Comparison of ENCODE assay signal across 18 cellular contexts in the genomic region with DNA sequence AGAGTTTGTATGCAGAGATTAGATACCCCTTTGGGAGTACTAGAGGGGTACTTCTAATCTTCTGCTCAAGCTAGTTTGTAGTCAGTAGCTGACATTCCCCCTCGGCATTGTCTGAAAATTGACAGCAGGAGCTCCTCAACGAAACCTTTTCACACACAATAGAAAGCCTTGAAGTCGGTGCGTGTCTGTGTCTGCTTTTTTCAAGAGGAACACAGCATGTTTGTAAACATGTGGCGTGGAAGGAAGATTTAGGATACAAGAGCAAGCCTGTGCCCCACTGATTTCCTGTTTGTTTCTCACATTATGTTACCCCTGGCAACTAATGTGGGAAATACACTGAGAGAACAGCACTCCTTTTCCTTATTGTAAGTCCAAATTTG.
DNase-seq lines count a peak whose midpoint lies in the region; ATAC-seq and TF ChIP-seq lines count a peak whose summit lies in the region.
"Had no signal": no experiment of that assay in that cellular context is flagged by ENCODE, and none has a peak within 500 bp of the region (broad histone marks: within the 10 kb centered on the region; RNA-seq: fewer than 3 reads in every experiment).

No MANE protein-coding gene starts in this region.

- TF ChIP-seq CTCF in HFFc6 (IDR thresholded peaks at IDR 0.05) (no peak), cardiac fibroblast (IDR thresholded peaks at IDR 0.05; ENCODE audit: low read depth, low read length) (no peak), osteoblast (IDR thresholded peaks at IDR 0.05; ENCODE audit: extremely low read depth, low read depth, low read length) (no peak)

- peak overlapping the region; percentile 4; the same call in 1 of the 2 replicates for H3K27ac Mint-ChIP-seq in HFFc6
- H3K27ac Mint-ChIP-seq: activated naive CD4-positive, alpha-beta T cell treated with anti-CD3 and anti-CD28 coated beads, Interleukin-2, amount 10 ng/mL, durations not matched to agents 7 days and 5 days had no signal

- peaks cover 16% of the 10 kb centered on the region for H3K36me3 Mint-ChIP-seq in HFFc6 (ENCODE audit: low read depth)
- H3K36me3 Mint-ChIP-seq: activated naive CD4-positive, alpha-beta T cell treated with anti-CD3 and anti-CD28 coated beads, Interleukin-2, amount 10 ng/mL, durations not matched to agents 7 days and 5 days had no signal

- H2AFZ ChIP-seq in osteoblast (ENCODE audit: low read length), result peak overlapping the region; percentile 83

- no peak for ATAC-seq in GM18909 (IDR thresholded peaks at IDR 0.05; ENCODE audit: poor library complexity, unreplicated experiment)
- no peak for ATAC-seq in HG03159 (IDR thresholded peaks at IDR 0.05; ENCODE audit: unreplicated experiment)
- ATAC-seq: pancreas had no signal

- H3K79me2 ChIP-seq in osteoblast (ENCODE audit: insufficient read depth, low read length), result no peaks in the 10 kb centered on the region

- peak overlapping the region; percentile 60 for H3K4me2 ChIP-seq in osteoblast (ENCODE audit: insufficient read depth, low read length)
- H3K4me2 ChIP-seq: BLaER1 treated with 17β-estradiol and CSF1 and Interleukin-3, amounts not matched to agents 10 nM and 100 nM had no signal

- no peaks in the 10 kb centered on the region for H4K20me1 ChIP-seq in osteoblast (ENCODE audit: insufficient read depth, low read length)
- H4K20me1 ChIP-seq: BLaER1 treated with 17β-estradiol and CSF1 and Interleukin-3, amounts not matched to agents 10 nM and 100 nM had no signal

- no peak overlapping the region for H3K27ac ChIP-seq in osteoblast (ENCODE audit: low read depth, low read length)
- H3K27ac ChIP-seq: BLaER1 treated with 17β-estradiol and CSF1 and Interleukin-3, amounts not matched to agents 10 nM and 100 nM; epithelial cell of prostate; pancreas had no signal

- peak overlapping the region; percentile 10; the same call in 1 of the 2 replicates for H3K4me3 Mint-ChIP-seq in HFFc6
- H3K4me3 Mint-ChIP-seq: activated naive CD4-positive, alpha-beta T cell treated with anti-CD3 and anti-CD28 coated beads, Interleukin-2, amount 10 ng/mL, durations not matched to agents 7 days and 5 days had no signal

- no peak for DNase-seq in HFFc6
- DNase-seq in cardiac fibroblast (ENCODE audit: low read depth in 2 of 2), result peak; percentile 71 to 80
- peak; percentile 42 for DNase-seq in iPS DF 19.7 (ENCODE audit: low read depth, low spot score)
- no peak for DNase-seq in osteoblast (ENCODE audit: insufficient read length, low spot score, missing footprints)
- DNase-seq in activated CD4-positive, CD25-positive, alpha-beta regulatory T cell (lab: John Stamatoyannopoulos, UW), result no peak
- no peak for DNase-seq in SHP77 (lab: John Stamatoyannopoulos, UW)
- DNase-seq: activated CD4-positive, alpha-beta T cell treated with anti-CD3 and anti-CD28 coated beads for 48 hours; activated naive CD4-positive, alpha-beta T cell treated with anti-CD3 and anti-CD28 coated beads, Interleukin-2, amount 10 ng/mL, durations not matched to agents 7 days and 5 days; central memory CD4-positive, alpha-beta T cell; DMS53; KG1; pancreas; SIG-M5 had no signal

- H3K9me3 Mint-ChIP-seq in HFFc6, result peaks cover 29% of the 10 kb centered on the region

- H3K9me3 ChIP-seq in osteoblast (ENCODE audit: low read depth, low read length), result no peaks in the 10 kb centered on the region
- H3K9me3 ChIP-seq: pancreas had no signal

- H3K4me1 ChIP-seq in osteoblast (ENCODE audit: insufficient read depth, low read length), result no peaks in the 10 kb centered on the region
- H3K4me1 ChIP-seq: BLaER1 treated with 17β-estradiol and CSF1 and Interleukin-3, amounts not matched to agents 10 nM and 100 nM; pancreas had no signal

- H3K27me3 ChIP-seq in osteoblast (ENCODE audit: insufficient read depth, low read length), result no peaks in the 10 kb centered on the region
- H3K27me3 ChIP-seq: BLaER1 treated with 17β-estradiol and CSF1 and Interleukin-3, amounts not matched to agents 10 nM and 100 nM; pancreas had no signal

- no peaks in the 10 kb centered on the region for H3K4me1 Mint-ChIP-seq in HFFc6 (ENCODE audit: low read depth)
- H3K4me1 Mint-ChIP-seq: activated naive CD4-positive, alpha-beta T cell treated with anti-CD3 and anti-CD28 coated beads, Interleukin-2, amount 10 ng/mL, durations not matched to agents 7 days and 5 days had no signal

- H3K36me3 ChIP-seq in osteoblast (ENCODE audit: insufficient read depth, low read length), result no peaks in the 10 kb centered on the region
- H3K36me3 ChIP-seq: BLaER1 treated with 17β-estradiol and CSF1 and Interleukin-3, amounts not matched to agents 10 nM and 100 nM; HAP-1; pancreas had no signal

- H3K27me3 Mint-ChIP-seq in HFFc6 (ENCODE audit: insufficient read depth), result no peaks in the 10 kb centered on the region
- H3K27me3 Mint-ChIP-seq: activated naive CD4-positive, alpha-beta T cell treated with anti-CD3 and anti-CD28 coated beads, Interleukin-2, amount 10 ng/mL, durations not matched to agents 7 days and 5 days had no signal

- H3K4me3 ChIP-seq in cardiac fibroblast (replicated peaks in 1 of 2; ENCODE audit: low read depth in 2 of 2, low read length in 2 of 2) (no peak overlapping the region), osteoblast (ENCODE audit: insufficient read depth, low read length) (peak overlapping the region; percentile 23)
- H3K4me3 ChIP-seq: BLaER1 treated with 17β-estradiol and CSF1 and Interleukin-3, amounts not matched to agents 10 nM and 100 nM; HAP-1; pancreas had no signal

Comparison
In these comparisons a context has a peak if more than half of its experiments do, and no peak if none do; other contexts are left out.
1. DNase-seq: peak in cardiac fibroblast (2 of 2) and iPS DF 19.7 (single experiment); none in HFFc6 (single experiment), osteoblast (single experiment), activated CD4-positive, CD25-positive, alpha-beta regulatory T cell (0 of 4) and SHP77 (0 of 2).